24 cellular contexts compared by ENCODE assay signal in the genomic region with DNA sequence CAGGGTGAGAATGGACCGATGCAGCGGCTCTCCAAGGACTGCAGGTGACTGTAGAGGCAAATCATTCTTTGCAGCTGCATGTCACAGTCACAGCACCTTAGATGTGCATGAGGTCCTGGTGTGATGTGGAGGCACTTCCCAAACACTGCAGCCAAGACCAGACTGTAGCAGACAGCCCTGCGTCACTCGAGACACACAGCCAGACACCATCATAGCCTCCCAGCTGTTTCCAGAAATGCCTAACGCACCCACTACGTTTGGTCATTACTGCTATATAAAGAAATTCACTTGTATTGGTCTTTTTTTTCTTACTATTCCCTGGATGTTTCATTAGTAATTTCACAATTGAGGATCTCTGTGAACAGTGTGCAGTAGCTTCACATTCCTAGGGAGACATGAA.
"Had no signal": no experiment of that assay in that cellular context is flagged by ENCODE, and none has a peak within 500 bp of the region (broad histone marks: within the 10 kb centered on the region; RNA-seq: fewer than 3 reads in every experiment).

No MANE protein-coding gene starts in this region.

- H3K27ac Mint-ChIP-seq: activated CD8-positive, alpha-beta T cell treated with anti-CD3 and anti-CD28 coated beads for 36 hours; activated naive CD8-positive, alpha-beta T cell treated with anti-CD3 and anti-CD28 coated beads, Interleukin-2, amount 10 ng/mL, durations not matched to agents 7 days and 5 days; activated T-helper 1 cell treated with anti-CD3 and anti-CD28 coated beads, Interleukin-12 subunit alpha, Interleukin-12 subunit beta, Interleukin-2, Interleukin-4 antibody, amounts not matched to agents 30 ng/mL and 10 ng/mL and 1 ng/mL, durations not matched to agents 14 hours and 24 hours and 36 hours had no signal

- H3K36me3 ChIP-seq: adrenal gland, breast epithelium had no signal

- DNase-seq: activated CD4-positive, alpha-beta T cell treated with anti-CD3 and anti-CD28 coated beads, Interleukin-2, amount 50 U/mL, for 1 hour; activated CD4-positive, CD25-positive, alpha-beta regulatory T cell; activated CD8-positive, alpha-beta memory T cell treated with anti-CD3 and anti-CD28 coated beads, Interleukin-2, amount 50 U/mL, for 4 hours; activated CD8-positive, alpha-beta T cell treated with anti-CD3 and anti-CD28 coated beads for 36 hours; activated effector memory CD4-positive, alpha-beta T cell treated with Interleukin-2 at 50 U/mL for 16 hours; activated naive CD4-positive, alpha-beta T cell; activated naive CD8-positive, alpha-beta T cell treated with anti-CD3 and anti-CD28 coated beads, Interleukin-2, amount 10 ng/mL, durations not matched to agents 7 days and 5 days; adrenal gland; anterior cingulate cortex; caudate nucleus; KG1; NCI-H1092 treated with DMSO at 0.1 percent for 48 hours; NCI-H1417 treated with DMSO at 0.1 percent for 48 hours; NCI-H1694 treated with DMSO at 0.1 percent for 48 hours; NCI-H2029 treated with DMSO at 0.1 percent for 48 hours; NCI-H345; NCI-H510A; NCI-H526 treated with DMSO at 0.1 percent for 48 hours; NCI-H82; T-helper 1 cell had no signal

- H3K27me3 Mint-ChIP-seq: activated CD8-positive, alpha-beta T cell treated with anti-CD3 and anti-CD28 coated beads for 36 hours; activated naive CD8-positive, alpha-beta T cell treated with anti-CD3 and anti-CD28 coated beads, Interleukin-2, amount 10 ng/mL, durations not matched to agents 7 days and 5 days had no signal

- H3K27ac ChIP-seq: adrenal gland, breast epithelium, SK-N-MC, VCaP had no signal

- H3K27me3 ChIP-seq: adrenal gland, breast epithelium had no signal

- H3K4me3 ChIP-seq: adrenal gland, breast epithelium, SK-N-MC had no signal

- ATAC-seq: activated CD8-positive, alpha-beta T cell treated with anti-CD3 and anti-CD28 coated beads for 36 hours had no signal

- H3K4me3 Mint-ChIP-seq: activated CD8-positive, alpha-beta T cell treated with anti-CD3 and anti-CD28 coated beads for 36 hours; activated naive CD8-positive, alpha-beta T cell treated with anti-CD3 and anti-CD28 coated beads, Interleukin-2, amount 10 ng/mL, durations not matched to agents 7 days and 5 days; activated T-helper 1 cell treated with anti-CD3 and anti-CD28 coated beads, Interleukin-12 subunit alpha, Interleukin-12 subunit beta, Interleukin-2, Interleukin-4 antibody, amounts not matched to agents 30 ng/mL and 10 ng/mL and 1 ng/mL, durations not matched to agents 14 hours and 24 hours and 36 hours had no signal

- H3K9me3 ChIP-seq: adrenal gland, breast epithelium had no signal

- H3K36me3 Mint-ChIP-seq: activated naive CD8-positive, alpha-beta T cell treated with anti-CD3 and anti-CD28 coated beads, Interleukin-2, amount 10 ng/mL, durations not matched to agents 7 days and 5 days had no signal

- H3K4me1 ChIP-seq: adrenal gland, breast epithelium had no signal
